Comparison of ENCODE assay signal across 19 cellular contexts in the genomic region with DNA sequence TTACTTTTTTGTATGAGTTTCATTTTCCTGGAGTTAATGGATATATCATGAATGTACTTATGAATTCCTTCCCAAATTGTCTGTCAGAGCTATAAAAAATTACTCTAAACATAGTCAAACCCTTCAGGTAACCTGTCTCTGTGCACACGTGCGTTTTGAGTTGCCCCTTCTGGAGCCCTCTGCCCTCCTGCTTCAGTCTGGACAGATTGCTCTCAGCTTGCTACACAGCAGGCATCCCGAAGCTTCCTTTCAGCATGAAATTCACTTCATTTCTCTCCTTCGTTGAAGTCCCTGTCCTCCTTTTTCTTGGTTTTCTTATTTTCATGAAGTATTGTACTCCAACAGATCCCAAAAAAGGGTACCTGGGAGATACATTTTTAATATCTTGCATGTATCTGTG.
"Had no signal": no experiment of that assay in that cellular context is flagged by ENCODE, and none has a peak within 500 bp of the region (broad histone marks: within the 10 kb centered on the region; RNA-seq: fewer than 3 reads in every experiment).

No MANE protein-coding gene starts in this region.

- H3K9me3 ChIP-seq: lower lobe of right lung, pancreas, prostate gland, spleen, tibial nerve, uterus had no signal

- DNase-seq: islet precursor cell; left ventricle myocardium superior; lower lobe of right lung; mammary epithelial cell; mesenchymal stem cell; naive thymus-derived CD8-positive, alpha-beta T cell; nucleus accumbens; pancreas; posterior cingulate gyrus; retina; right cardiac atrium; spleen; stimulated activated CD4-positive, alpha-beta T cell treated with anti-CD3 and anti-CD28 coated beads, Interleukin-4, amount 100 ng/mL, for 24 hours; stimulated activated naive CD4-positive, alpha-beta T cell; uterus had no signal

- H3K4me3 ChIP-seq: lower lobe of right lung, pancreas, prostate gland, skin epidermis, spleen, tibial nerve, uterus had no signal

- H3K36me3 ChIP-seq: prostate gland, uterus had no signal

- ATAC-seq: left ventricle myocardium superior; lower lobe of right lung; naive thymus-derived CD8-positive, alpha-beta T cell; pancreas; stimulated activated effector memory CD8-positive, alpha-beta T cell treated with anti-CD3 and anti-CD28 coated beads, Interleukin-12 subunit alpha, Interleukin-12 subunit beta, amount 100 ng/mL, for 72 hours had no signal

- FAIRE-seq: pancreas had no signal

- H3K27me3 ChIP-seq: pancreas, spleen, tibial nerve, uterus had no signal

- H3K4me1 ChIP-seq: pancreas, prostate gland, uterus had no signal

- H3K27ac ChIP-seq: pancreas, prostate gland, uterus had no signal
